Comparison of ENCODE assay signal across 8 cellular contexts in the genomic region with DNA sequence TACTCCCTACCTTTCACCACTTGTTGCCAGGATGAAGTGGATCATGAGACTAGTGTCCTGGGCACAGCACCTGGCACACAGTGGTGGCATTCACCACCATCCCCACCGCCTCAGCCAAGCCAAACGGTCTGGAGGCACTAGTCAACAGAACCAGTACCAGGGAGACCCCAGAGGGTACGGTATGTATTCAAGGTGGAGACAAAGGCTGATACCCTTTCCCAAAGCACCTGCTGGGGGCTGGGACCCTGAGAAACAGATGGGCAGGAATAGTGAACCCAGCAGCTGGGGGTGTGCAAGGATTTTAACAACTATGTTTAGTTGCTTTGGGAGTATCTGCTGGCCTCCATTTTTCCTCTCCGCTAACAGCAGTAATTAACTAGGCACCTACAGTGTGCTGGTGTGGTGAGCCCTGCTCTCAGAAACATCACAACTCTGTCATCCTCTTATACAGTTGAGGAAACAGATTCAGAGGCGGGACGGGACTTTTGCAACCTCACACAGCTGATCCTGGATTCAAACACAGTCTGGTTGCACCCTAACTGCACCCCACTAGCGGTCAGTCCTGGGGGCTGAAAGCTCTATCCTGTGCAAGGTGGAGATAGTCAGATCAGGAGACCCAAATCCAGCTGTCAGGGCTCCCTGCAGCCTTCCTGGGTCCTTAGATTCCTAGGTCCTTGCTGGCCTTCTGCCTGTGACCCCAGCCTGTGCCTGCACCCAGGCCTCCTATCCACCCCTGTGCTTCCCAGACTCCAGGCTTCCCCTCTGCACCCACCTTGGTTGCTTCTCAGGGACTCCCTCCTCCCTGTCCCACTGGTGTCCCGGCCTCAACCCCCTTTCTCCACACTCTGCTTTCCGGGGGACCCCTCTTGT. TPM values are rescaled to one million over a fixed set of nuclear protein-coding genes. Genes with fewer than 3 reads are reported as not detected.
DNase-seq lines count a peak whose midpoint lies in the region; ATAC-seq, FAIRE-seq and TF ChIP-seq lines count a peak whose summit lies in the region.

No MANE protein-coding gene starts in this region.

- TF ChIP-seq POLR2A in Peyer's patch (IDR thresholded peaks at IDR 0.05) = no peak
- no peak for TF ChIP-seq POLR2A in endothelial cell of umbilical vein (IDR thresholded peaks at IDR 0.05; ENCODE audit: low read depth, low read length)

- H3K79me2 ChIP-seq in endothelial cell of umbilical vein (ENCODE audit: control insufficient read depth, insufficient read depth, low read length) = no peaks in the 10 kb centered on the region

- H3K36me3 ChIP-seq in Peyer's patch (no peaks in the 10 kb centered on the region), endothelial cell of umbilical vein (ENCODE audit: control insufficient read depth in 2 of 2, extremely low read depth in 1 of 2, insufficient read depth in 2 of 2, low read length in 2 of 2) (no peaks in the 10 kb centered on the region)

- H3K27ac ChIP-seq in Peyer's patch (peak overlapping the region in 2 of 4 donors; percentile 82 to 86), endothelial cell of umbilical vein (ENCODE audit: insufficient read depth, low read depth, low read length) (no peak overlapping the region)

- no peak overlapping the region for H3K27ac Mint-ChIP-seq in Calu3 (ENCODE audit: unreplicated experiment)
- H3K27ac Mint-ChIP-seq in progenitor cell of endocrine pancreas = peak overlapping the region; percentile 37

- no peak for FAIRE-seq in endothelial cell of umbilical vein (lab: Jason Lieb, UNC)

- ATAC-seq in left lobe of liver (no peak), GM21381 (IDR thresholded peaks at IDR 0.05; ENCODE audit: unreplicated experiment) (no peak)

- H3K27me3 ChIP-seq in Peyer's patch = no peaks in the 10 kb centered on the region
- no peaks in the 10 kb centered on the region for H3K27me3 ChIP-seq in endothelial cell of umbilical vein (ENCODE audit: control insufficient read depth in 2 of 2, insufficient read depth in 2 of 2, low read length in 2 of 2)

- dilution Hi-C loops in endothelial cell of umbilical vein (cut with MboI; ENCODE audit: extremely low pct_ligation_motif_present, low sequenced_read_pairs) = no loop called here

- H3K9me3 Mint-ChIP-seq in Calu3 (ENCODE audit: low read depth, unreplicated experiment) = no peaks in the 10 kb centered on the region
- no peaks in the 10 kb centered on the region for H3K9me3 Mint-ChIP-seq in progenitor cell of endocrine pancreas (ENCODE audit: low read depth)

- H3K9me3 ChIP-seq in Peyer's patch = no peaks in the 10 kb centered on the region
- H3K9me3 ChIP-seq in endothelial cell of umbilical vein (replicated peaks; ENCODE audit: control insufficient read depth, insufficient read depth, low read length) = no peaks in the 10 kb centered on the region

- H3K4me1 ChIP-seq in Peyer's patch (peaks cover 0 to 18% (median 3%) of the 10 kb centered on the region in 4 donors), endothelial cell of umbilical vein (ENCODE audit: control insufficient read depth, extremely low read depth, insufficient read depth, low read length) (peaks cover 5% of the 10 kb centered on the region)

- no peaks in the 10 kb centered on the region for H4K20me1 ChIP-seq in endothelial cell of umbilical vein (replicated peaks; ENCODE audit: control insufficient read depth, extremely low read depth, insufficient read depth, low read length)

- H3K27me3 Mint-ChIP-seq in Calu3 (ENCODE audit: unreplicated experiment) (no peaks in the 10 kb centered on the region), progenitor cell of endocrine pancreas (peaks cover 48% of the 10 kb centered on the region)

- H3K36me3 Mint-ChIP-seq in Calu3 (ENCODE audit: insufficient read depth, unreplicated experiment) = peaks cover 20% of the 10 kb centered on the region
- no peaks in the 10 kb centered on the region for H3K36me3 Mint-ChIP-seq in progenitor cell of endocrine pancreas (ENCODE audit: insufficient read depth)

- H3K4me3 Mint-ChIP-seq in Calu3 (ENCODE audit: low read depth, unreplicated experiment) = peak overlapping the region; percentile 92
- peak overlapping the region; percentile 73 for H3K4me3 Mint-ChIP-seq in progenitor cell of endocrine pancreas (ENCODE audit: low read depth)

- no peak for TF ChIP-seq CTCF in Calu3 (IDR thresholded peaks at IDR 0.05; ENCODE audit: unreplicated experiment)
- TF ChIP-seq CTCF in Peyer's patch (IDR thresholded peaks at IDR 0.05) = no peak
- TF ChIP-seq CTCF in endothelial cell of umbilical vein (IDR thresholded peaks at IDR 0.05; ENCODE audit: extremely low read depth in 1 of 2, insufficient read depth in 1 of 2, low read depth in 1 of 2, low read length in 2 of 2) = no peak
- no peak for TF ChIP-seq CTCF in progenitor cell of endocrine pancreas (IDR thresholded peaks at IDR 0.05; ENCODE audit: unreplicated experiment)

- no peak for DNase-seq in Calu3
- DNase-seq in Peyer's patch = no peak
- DNase-seq in endothelial cell of umbilical vein (ENCODE audit: low read depth, low spot score) = no peak
- DNase-seq in progenitor cell of endocrine pancreas (ENCODE audit: low spot score, unreplicated experiment) = no peak
- DNase-seq in NCI-H2171 treated with DMSO at 0.1 percent for 48 hours (lab: John Stamatoyannopoulos, UW) = no peak
- DNase-seq in left lobe of liver (ENCODE audit: low spot score) = no peak
- no peak for DNase-seq in hepatic stellate cell (ENCODE audit: low spot score)

- H3K9me1 ChIP-seq in endothelial cell of umbilical vein (replicated peaks; ENCODE audit: control insufficient read depth, extremely low read depth, insufficient read depth, low read length) = no peaks in the 10 kb centered on the region

- peak overlapping the region; percentile 81 to 97 (median 88) for H3K4me3 ChIP-seq in Peyer's patch
- no peak overlapping the region for H3K4me3 ChIP-seq in endothelial cell of umbilical vein (replicated peaks in 1 of 3; ENCODE audit: insufficient read depth in 1 of 3, low read depth in 1 of 3, low read length in 3 of 3)

- intact Hi-C loops in Calu3 (cut with micrococcal nuclease; ENCODE audit: unreplicated experiment) = no loop called here
- intact Hi-C loops in endothelial cell of umbilical vein (cut with micrococcal nuclease) = no loop called here

- H3K4me1 Mint-ChIP-seq in Calu3 (ENCODE audit: low read depth, unreplicated experiment) (peaks cover 16% of the 10 kb centered on the region), progenitor cell of endocrine pancreas (ENCODE audit: low read depth) (peaks cover 7% of the 10 kb centered on the region)

- no peak overlapping the region for H3K4me2 ChIP-seq in endothelial cell of umbilical vein (ENCODE audit: insufficient read depth, low read length)

- CTCF ChIA-PET in Calu3 (lab: Charles Lee) (interaction anchor here (0.5 to 1.9 kb wide), 3 partner anchors 11 to 866 kb away, joined by 4 to 5 read pairs (median 4); no protein-coding TSS in a partner anchor), endothelial cell of umbilical vein (lab: Charles Lee) (interaction anchor here (1.9 to 2.0 kb wide), 2 partner anchors 211 to 225 kb away, joined by 6 to 14 read pairs; partner anchors contain the start of gene ACTL10)

- POLR2A ChIA-PET in endothelial cell of umbilical vein (lab: Charles Lee) = no interaction called here

- H2AFZ ChIP-seq in endothelial cell of umbilical vein (ENCODE audit: low read depth, low read length) = peak overlapping the region; percentile 30

- no TSS peak for BruUV-seq in Calu3 (replicated peaks; lab: Mats Ljungman, UMichigan)
- BruUV-seq in endothelial cell of umbilical vein (replicated peaks; lab: Mats Ljungman, UMichigan) = no TSS peak

- H3K9ac ChIP-seq in endothelial cell of umbilical vein (replicated peaks; ENCODE audit: extremely low read depth, insufficient read depth, low read length) = peak overlapping the region; percentile 62

TF ChIP-seq in endothelial cell of umbilical vein, 7 proteins besides CTCF, POLR2A, EP300 and RAD21 (continues in another document):
- TF ChIP-seq POLR2AphosphoS5 (IDR thresholded peaks at IDR 0.05; ENCODE audit: insufficient read depth, low read depth, low read length) = no peak

RNA-seq across cellular contexts. Expression of gene SNTA1, which starts 1.2 kb away (rescaled TPM):
- total RNA-seq in Calu3 (2022) (5.1 and 7.6 TPM in 2 replicates), Peyer's patch (10 to 100 TPM; 12.1 to 15.0 (median 14.4) TPM), endothelial cell of umbilical vein (5.2 and 6.1 TPM in 2 replicates), progenitor cell of endocrine pancreas (5.8 and 6.7 TPM in 2 replicates), left lobe of liver (12.1 TPM)
- 6.0 and 7.9 TPM in 2 replicates for polyA plus RNA-seq in endothelial cell of umbilical vein
- polyA plus RNA-seq in endothelial cell of umbilical vein (2011; cell fraction: cytosol; rRNA removed) = 4.7 and 6.4 TPM in 2 replicates
- 2.9 and 3.1 TPM in 2 replicates for polyA plus RNA-seq in endothelial cell of umbilical vein (2011; cell fraction: nucleus; rRNA removed)
- 6.4 and 9.2 TPM in 2 replicates for polyA plus RNA-seq in endothelial cell of umbilical vein (2012)
- polyA minus RNA-seq in endothelial cell of umbilical vein = 3.2 and 4.2 TPM in 2 replicates
- polyA minus RNA-seq in endothelial cell of umbilical vein (2011; cell fraction: cytosol; rRNA and poly(A)+ RNA removed) = 7.4 TPM
- 1.2 and 1.3 TPM in 2 replicates for polyA minus RNA-seq in endothelial cell of umbilical vein (2011; cell fraction: nucleus; rRNA and poly(A)+ RNA removed)

RNA-seq across cellular contexts. Expression of gene CDK5RAP1, which starts 41.1 kb away (rescaled TPM):
- total RNA-seq in Calu3 (2022) (63.6 and 65.8 TPM in 2 replicates), Peyer's patch (10 to 100 TPM; 23.5 to 47.0 (median 30.9) TPM), endothelial cell of umbilical vein (31.1 and 36.5 TPM in 2 replicates), progenitor cell of endocrine pancreas (59.6 and 63.7 TPM in 2 replicates), left lobe of liver (17.0 TPM)
- polyA plus RNA-seq in endothelial cell of umbilical vein = 26.2 and 30.8 TPM in 2 replicates
- polyA plus RNA-seq in endothelial cell of umbilical vein (2011; cell fraction: cytosol; rRNA removed) = 25.5 and 26.1 TPM in 2 replicates
- 60.4 and 66.6 TPM in 2 replicates for polyA plus RNA-seq in endothelial cell of umbilical vein (2011; cell fraction: nucleus; rRNA removed)
- polyA plus RNA-seq in endothelial cell of umbilical vein (2012) = 29.8 and 35.8 TPM in 2 replicates
- 43.1 and 44.8 TPM in 2 replicates for polyA minus RNA-seq in endothelial cell of umbilical vein
- polyA minus RNA-seq in endothelial cell of umbilical vein (2011; cell fraction: cytosol; rRNA and poly(A)+ RNA removed) = 28.6 TPM
- 16.1 and 25.2 TPM in 2 replicates for polyA minus RNA-seq in endothelial cell of umbilical vein (2011; cell fraction: nucleus; rRNA and poly(A)+ RNA removed)

RNA-seq across cellular contexts. Expression of gene CBFA2T2, which starts 47.5 kb away (rescaled TPM):
- total RNA-seq in Calu3 (2022) (17.8 and 20.5 TPM in 2 replicates), Peyer's patch (10 to 100 TPM; 31.2 to 51.3 (median 37.8) TPM), endothelial cell of umbilical vein (9.9 and 10.7 TPM in 2 replicates), progenitor cell of endocrine pancreas (51.3 and 58.1 TPM in 2 replicates), left lobe of liver (5.7 TPM)
- polyA plus RNA-seq in endothelial cell of umbilical vein = 12.1 and 14.2 TPM in 2 replicates
- polyA plus RNA-seq in endothelial cell of umbilical vein (2011; cell fraction: cytosol; rRNA removed) = 7.4 and 7.6 TPM in 2 replicates
- polyA plus RNA-seq in endothelial cell of umbilical vein (2011; cell fraction: nucleus; rRNA removed) = 25.6 and 26.0 TPM in 2 replicates
- polyA plus RNA-seq in endothelial cell of umbilical vein (2012) = 6.3 and 7.7 TPM in 2 replicates
- polyA minus RNA-seq in endothelial cell of umbilical vein = 17.9 and 27.5 TPM in 2 replicates
- polyA minus RNA-seq in endothelial cell of umbilical vein (2011; cell fraction: cytosol; rRNA and poly(A)+ RNA removed) = 10.0 TPM
- polyA minus RNA-seq in endothelial cell of umbilical vein (2011; cell fraction: nucleus; rRNA and poly(A)+ RNA removed) = 12.3 and 16.7 TPM in 2 replicates

Comparison
In these comparisons a context has a peak if more than half of its experiments do, and no peak if none do; other contexts are left out.
1. H3K4me3 ChIP-seq: peak in Peyer's patch (4 of 4); none in endothelial cell of umbilical vein (0 of 3).